ENCODE assay signal across 8 cellular contexts in genomic region chr7:332646-333398, GRCh38. TPM values are rescaled to one million over a fixed set of nuclear protein-coding genes. Genes with fewer than 3 reads are reported as not detected.
A peak's percentile ranks its signal among the peaks of the same experiment; 100 is the strongest.
DNase-seq lines count a peak whose midpoint lies in the region; ATAC-seq and TF ChIP-seq lines count a peak whose summit lies in the region.

No MANE protein-coding gene starts in this region.

- H3K36me3 ChIP-seq in mucosa of descending colon (ENCODE audit: low read depth) = no peaks in the 10 kb centered on the region

- H3K4me1 Mint-ChIP-seq in endothelial cell (ENCODE audit: unreplicated experiment) = no peaks in the 10 kb centered on the region

- peaks cover 21% of the 10 kb centered on the region for H3K27me3 Mint-ChIP-seq in endothelial cell (ENCODE audit: unreplicated experiment)

- peak; percentile 77 for ATAC-seq in mucosa of descending colon

- H3K9me3 Mint-ChIP-seq in endothelial cell (ENCODE audit: unreplicated experiment) = no peaks in the 10 kb centered on the region

- H3K27ac Mint-ChIP-seq in endothelial cell (ENCODE audit: unreplicated experiment) = no peak overlapping the region

- peaks cover 50% of the 10 kb centered on the region for H3K4me1 ChIP-seq in mucosa of descending colon (ENCODE audit: low read depth)

- TF ChIP-seq CTCF in endothelial cell (IDR thresholded peaks at IDR 0.05; ENCODE audit: unreplicated experiment) = peak; percentile 96
- TF ChIP-seq CTCF in mucosa of descending colon (IDR thresholded peaks at IDR 0.05) = peak; percentile 86

- DNase-seq in NCI-H1417 (lab: John Stamatoyannopoulos, UW) (peak; percentile 9 to 79 (median 64)), NCI-H1417 treated with DMSO at 0.1 percent for 48 hours (lab: John Stamatoyannopoulos, UW) (no peak), NCI-H748 (lab: John Stamatoyannopoulos, UW; ENCODE audit: unreplicated experiment) (peak; percentile 74), endothelial cell (ENCODE audit: low spot score) (peak; percentile 94), mucosa of descending colon (peak; percentile 88 to 94 (median 94)), OCI-M2 (lab: John Stamatoyannopoulos, UW; ENCODE audit: unreplicated experiment) (no peak)
- DNase-seq in activated CD8-positive, alpha-beta memory T cell treated with anti-CD3 and anti-CD28 coated beads, Interleukin-2, amount 50 U/mL, for 1 hour (ENCODE audit: extremely low read depth) = peak; percentile 69
- DNase-seq in stimulated activated CD8-positive, alpha-beta memory T cell treated with anti-CD3 and anti-CD28 coated beads, Interleukin-2, amount 100 ng/mL, for 1 hour (ENCODE audit: low read depth in 2 of 2) = peak; percentile 84 to 85

- H3K4me3 Mint-ChIP-seq in endothelial cell (ENCODE audit: unreplicated experiment) = no peak overlapping the region

- H3K36me3 Mint-ChIP-seq in endothelial cell (ENCODE audit: low read depth, unreplicated experiment) = peaks cover 5% of the 10 kb centered on the region

- no peak overlapping the region for H3K4me3 ChIP-seq in mucosa of descending colon

- intact Hi-C loops in mucosa of descending colon (cut with DNase I, micrococcal nuclease) = loop anchor here in 1 of 2 donors (10.0 kb wide), 1 partner anchor 172 kb away; no protein-coding TSS in a partner anchor

- H3K9me3 ChIP-seq in mucosa of descending colon = no peaks in the 10 kb centered on the region

RNA-seq across cellular contexts. Expression of gene FOXL3, which starts 42.9 kb away (rescaled TPM):
- total RNA-seq in endothelial cell (ENCODE audit: unreplicated experiment) (not detected), mucosa of descending colon (under 1 TPM in 1 of 3 donors, not detected in 2; 0.43 TPM)

Comparison
In these comparisons a context has a peak if more than half of its experiments do, and no peak if none do; other contexts are left out.
1. DNase-seq: peak in NCI-H1417 (3 of 3), NCI-H748 (single experiment), activated CD8-positive, alpha-beta memory T cell treated with anti-CD3 and anti-CD28 coated beads, Interleukin-2, amount 50 U/mL, for 1 hour (single experiment), endothelial cell (single experiment), mucosa of descending colon (3 of 3) and stimulated activated CD8-positive, alpha-beta memory T cell treated with anti-CD3 and anti-CD28 coated beads, Interleukin-2, amount 100 ng/mL, for 1 hour (2 of 2); none in NCI-H1417 treated with DMSO at 0.1 percent for 48 hours (single experiment) and OCI-M2 (single experiment).